ENCODE assay signal across 31 cellular contexts in genomic region chr7:2498708-2499107, GRCh38. TPM values are rescaled to one million over a fixed set of nuclear protein-coding genes. Genes with fewer than 3 reads are reported as not detected.
"Had no signal": no experiment of that assay in that cellular context is flagged by ENCODE, and none has a peak within 500 bp of the region (broad histone marks: within the 10 kb centered on the region; RNA-seq: fewer than 3 reads in every experiment).

No MANE protein-coding gene starts in this region.

- H3K27ac ChIP-seq: adrenal gland, ascending aorta, breast epithelium, esophagus squamous epithelium, gastrocnemius medialis, pancreas, psoas muscle, tibial artery had no signal

- H3K27ac Mint-ChIP-seq: activated naive CD8-positive, alpha-beta T cell; activated T-cell treated with anti-CD3 and anti-CD28 coated beads, Interleukin-2, amount 50 U/mL, for 24 hours; activated T-helper 2 cell treated with anti-CD3 and anti-CD28 coated beads, Interferon-gamma antibody, Interleukin-2, Interleukin-4, amounts not matched to agents 10 μg/mL and 5 μg/mL and 100 μg/mL, durations not matched to agents 14 hours and 24 hours and 36 hours; mesothelial cell of epicardium; natural killer cell; stimulated activated effector memory CD8-positive, alpha-beta T cell treated with anti-CD3 and anti-CD28 coated beads, Interleukin-12 subunit alpha, Interleukin-12 subunit beta, amount 100 ng/mL, for 72 hours; stimulated activated naive CD8-positive, alpha-beta T cell treated with anti-CD3 and anti-CD28 coated beads, Interleukin-15, amount 100 ng/mL, for 72 hours; T-helper 2 cell treated with Interferon-gamma antibody and Interleukin-4, amounts not matched to agents 5 μg/mL and 100 μg/mL, for 36 hours had no signal

- H3K4me1 Mint-ChIP-seq: central memory CD8-positive, alpha-beta T cell; stimulated activated effector memory CD8-positive, alpha-beta T cell treated with anti-CD3 and anti-CD28 coated beads, Interleukin-12 subunit alpha, Interleukin-12 subunit beta, amount 100 ng/mL, for 72 hours had no signal

- H3K9me3 ChIP-seq: adrenal gland, ascending aorta, breast epithelium, esophagus squamous epithelium, gastrocnemius medialis, pancreas, psoas muscle, tibial artery had no signal

- DNase-seq: activated CD4-positive, alpha-beta T cell treated with anti-CD3 and anti-CD28 coated beads, Interleukin-2, amount 50 U/mL, for 4 hours; activated CD8-positive, alpha-beta memory T cell treated with anti-CD3 and anti-CD28 coated beads for 24 hours; activated CD8-positive, alpha-beta memory T cell treated with anti-CD3 and anti-CD28 coated beads, Interleukin-2, amount 50 U/mL, for 4 hours; activated naive CD4-positive, alpha-beta T cell; activated T-cell treated with anti-CD3 and anti-CD28 coated beads, Interleukin-2, amount 50 U/mL, for 24 hours; adrenal gland; effector memory CD8-positive, alpha-beta T cell; esophagus squamous epithelium; gastrocnemius medialis; head of caudate nucleus; hypothalamus; left ventricle myocardium superior; mammary epithelial cell; natural killer cell; psoas muscle; small intestine; stimulated activated CD4-positive, alpha-beta T cell treated with anti-CD3 and anti-CD28 coated beads, Interleukin-2, amount 100 ng/mL, for 24 hours; stimulated activated naive CD8-positive, alpha-beta T cell treated with anti-CD3 and anti-CD28 coated beads, Interleukin-15, amount 100 ng/mL, for 72 hours; tibial artery had no signal

- H3K27me3 Mint-ChIP-seq: activated naive CD8-positive, alpha-beta T cell had no signal

- H3K27me3 ChIP-seq: ascending aorta, breast epithelium, pancreas had no signal

- H3K4me3 Mint-ChIP-seq: activated naive CD8-positive, alpha-beta T cell; activated T-cell treated with anti-CD3 and anti-CD28 coated beads, Interleukin-2, amount 50 U/mL, for 24 hours; central memory CD8-positive, alpha-beta T cell; effector memory CD8-positive, alpha-beta T cell; mesothelial cell of epicardium; natural killer cell; stimulated activated effector memory CD8-positive, alpha-beta T cell treated with anti-CD3 and anti-CD28 coated beads, Interleukin-12 subunit alpha, Interleukin-12 subunit beta, amount 100 ng/mL, for 72 hours; stimulated activated naive CD8-positive, alpha-beta T cell treated with anti-CD3 and anti-CD28 coated beads, Interleukin-15, amount 100 ng/mL, for 72 hours; T-helper 2 cell treated with Interferon-gamma antibody and Interleukin-4, amounts not matched to agents 5 μg/mL and 100 μg/mL, for 36 hours had no signal

- H3K4me3 ChIP-seq: adrenal gland, ascending aorta, breast epithelium, esophagus squamous epithelium, gastrocnemius medialis, pancreas, psoas muscle, tibial artery had no signal

- H3K4me1 ChIP-seq: adrenal gland, ascending aorta, pancreas, psoas muscle had no signal

- ATAC-seq: effector memory CD8-positive, alpha-beta T cell; gastrocnemius medialis; left ventricle myocardium superior; natural killer cell; pancreas; right cardiac atrium; stimulated activated effector memory CD8-positive, alpha-beta T cell treated with anti-CD3 and anti-CD28 coated beads, Interleukin-12 subunit alpha, Interleukin-12 subunit beta, amount 100 ng/mL, for 72 hours; stimulated activated naive CD8-positive, alpha-beta T cell treated with anti-CD3 and anti-CD28 coated beads, Interleukin-15, amount 100 ng/mL, for 72 hours had no signal

- H3K36me3 Mint-ChIP-seq: activated naive CD8-positive, alpha-beta T cell; mesothelial cell of epicardium; natural killer cell; stimulated activated effector memory CD8-positive, alpha-beta T cell treated with anti-CD3 and anti-CD28 coated beads, Interleukin-12 subunit alpha, Interleukin-12 subunit beta, amount 100 ng/mL, for 72 hours had no signal

- H3K36me3 ChIP-seq: adrenal gland, ascending aorta, breast epithelium, esophagus squamous epithelium, gastrocnemius medialis, pancreas, tibial artery had no signal

- H3K9me3 Mint-ChIP-seq: activated T-cell treated with anti-CD3 and anti-CD28 coated beads, Interleukin-2, amount 50 U/mL, for 24 hours; activated T-helper 2 cell treated with anti-CD3 and anti-CD28 coated beads, Interferon-gamma antibody, Interleukin-2, Interleukin-4, amounts not matched to agents 10 μg/mL and 5 μg/mL and 100 μg/mL, durations not matched to agents 14 hours and 24 hours and 36 hours; central memory CD8-positive, alpha-beta T cell; effector memory CD8-positive, alpha-beta T cell; mesothelial cell of epicardium; natural killer cell; stimulated activated effector memory CD8-positive, alpha-beta T cell treated with anti-CD3 and anti-CD28 coated beads, Interleukin-12 subunit alpha, Interleukin-12 subunit beta, amount 100 ng/mL, for 72 hours; stimulated activated naive CD8-positive, alpha-beta T cell treated with anti-CD3 and anti-CD28 coated beads, Interleukin-15, amount 100 ng/mL, for 72 hours; T-helper 2 cell treated with Interferon-gamma antibody and Interleukin-4, amounts not matched to agents 5 μg/mL and 100 μg/mL, for 36 hours had no signal

RNA-seq across cellular contexts. Expression of gene GRIFIN, which starts 22.5 kb away (rescaled TPM):
- total RNA-seq: activated T-helper 2 cell treated with anti-CD3 and anti-CD28 coated beads, Interferon-gamma antibody, Interleukin-2, Interleukin-4, amounts not matched to agents 10 μg/mL and 5 μg/mL and 100 μg/mL, durations not matched to agents 14 hours and 24 hours and 36 hours; adrenal gland; ascending aorta; breast epithelium; dermis microvascular lymphatic vessel endothelial cell; esophagus squamous epithelium; gastrocnemius medialis; left ventricle myocardium superior; mammary epithelial cell; mesothelial cell of epicardium; natural killer cell; pancreas; psoas muscle; right cardiac atrium; ureter had no signal
